In the genomic region with DNA sequence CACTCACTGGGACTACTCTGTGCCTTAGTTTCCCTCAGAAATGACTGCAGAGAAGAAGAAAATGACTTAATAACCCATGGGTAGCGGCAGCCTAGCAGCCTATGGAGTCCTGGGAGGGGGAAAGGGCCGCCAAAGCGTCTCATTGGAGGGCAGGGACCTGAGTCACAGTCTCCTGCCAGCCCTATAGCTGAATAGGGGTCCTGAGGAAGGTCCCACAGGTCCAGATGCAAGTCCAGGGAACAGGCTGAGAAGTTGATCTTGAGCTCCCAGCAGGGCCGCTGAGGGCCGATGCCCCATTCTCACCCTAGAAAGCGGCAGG, we compare ENCODE assay signal across 8 cellular contexts. TPM values are rescaled to one million over a fixed set of nuclear protein-coding genes. Genes with fewer than 3 reads are reported as not detected.
DNase-seq lines count a peak whose midpoint lies in the region; ATAC-seq and TF ChIP-seq lines count a peak whose summit lies in the region.

No MANE protein-coding gene starts in this region.

- no peak overlapping the region for H3K27ac Mint-ChIP-seq in neural crest cell (ENCODE audit: unreplicated experiment)

- peaks cover 73% of the 10 kb centered on the region for H3K79me2 ChIP-seq in OCI-LY3 (ENCODE audit: low read length)

- H3K9me3 ChIP-seq in BLaER1 treated with 17β-estradiol and CSF1 and Interleukin-3, amounts not matched to agents 10 nM and 100 nM (replicated peaks in 1 of 11) = no peaks in the 10 kb centered on the region
- no peaks in the 10 kb centered on the region for H3K9me3 ChIP-seq in OCI-LY3 (ENCODE audit: insufficient read depth, low read length)

- H3K4me1 Mint-ChIP-seq in neural crest cell = peaks cover 75% of the 10 kb centered on the region

- peak overlapping the region; percentile 83 to 92 (median 88) for H3K4me3 ChIP-seq in BLaER1 treated with 17β-estradiol and CSF1 and Interleukin-3, amounts not matched to agents 10 nM and 100 nM
- peak overlapping the region; percentile 79 for H3K4me3 ChIP-seq in OCI-LY3 (ENCODE audit: low read length)
- peak overlapping the region in 58 of 59 donors; percentile 55 to 79 (median 69) for H3K4me3 ChIP-seq in dorsolateral prefrontal cortex

- intact Hi-C loops in dorsolateral prefrontal cortex (cut with DNase I) = loop anchor here in 1 of 2 donors (2.0 kb wide), 1 partner anchor 20 kb away; no protein-coding TSS in a partner anchor

- no peaks in the 10 kb centered on the region for H3K27me3 ChIP-seq in BLaER1 treated with 17β-estradiol and CSF1 and Interleukin-3, amounts not matched to agents 10 nM and 100 nM
- no peaks in the 10 kb centered on the region for H3K27me3 ChIP-seq in OCI-LY3 (ENCODE audit: low read depth, low read length)
- H3K27me3 ChIP-seq in dorsolateral prefrontal cortex = no peaks in the 10 kb centered on the region

- peak overlapping the region; percentile 91 to 98 (median 96) for H3K9ac ChIP-seq in BLaER1 treated with 17β-estradiol and CSF1 and Interleukin-3, amounts not matched to agents 10 nM and 100 nM
- peak overlapping the region; percentile 88 for H3K9ac ChIP-seq in OCI-LY3 (ENCODE audit: low read length)

- no peak overlapping the region for H2AFZ ChIP-seq in OCI-LY3 (ENCODE audit: low read depth, low read length)

- H3K9me3 Mint-ChIP-seq in neural crest cell = no peaks in the 10 kb centered on the region

- peak overlapping the region; percentile 95 for H3K4me3 Mint-ChIP-seq in neural crest cell

- H3K27ac ChIP-seq in BLaER1 treated with 17β-estradiol and CSF1 and Interleukin-3, amounts not matched to agents 10 nM and 100 nM = peak overlapping the region; percentile 91 to 98 (median 96)
- peak overlapping the region; percentile 69 for H3K27ac ChIP-seq in OCI-LY3 (ENCODE audit: low read length)
- peak overlapping the region; percentile 40 to 98 (median 94) for H3K27ac ChIP-seq in dorsolateral prefrontal cortex

- no peaks in the 10 kb centered on the region for H3K27me3 Mint-ChIP-seq in neural crest cell (ENCODE audit: low read depth)

- peaks cover 0 to 57% (median 41%) of the 10 kb centered on the region in 11 experiments; a peak in 15 of 22 replicates for H4K20me1 ChIP-seq in BLaER1 treated with 17β-estradiol and CSF1 and Interleukin-3, amounts not matched to agents 10 nM and 100 nM
- no peaks in the 10 kb centered on the region for H4K20me1 ChIP-seq in OCI-LY3 (ENCODE audit: insufficient read depth, low read length)

- peaks cover 79 to 89% (median 82%) of the 10 kb centered on the region in 10 experiments for H3K4me1 ChIP-seq in BLaER1 treated with 17β-estradiol and CSF1 and Interleukin-3, amounts not matched to agents 10 nM and 100 nM
- H3K4me1 ChIP-seq in OCI-LY3 (ENCODE audit: low read length) = peaks cover 61% of the 10 kb centered on the region

- H3K4me2 ChIP-seq in BLaER1 treated with 17β-estradiol and CSF1 and Interleukin-3, amounts not matched to agents 10 nM and 100 nM = peak overlapping the region; percentile 90 to 100 (median 99)
- H3K4me2 ChIP-seq in OCI-LY3 (ENCODE audit: low read length) = peak overlapping the region; percentile 96

- TF ChIP-seq CTCF in OCI-LY3 (IDR thresholded peaks at IDR 0.05; ENCODE audit: low read depth, low read length) (no peak), dorsolateral prefrontal cortex (IDR thresholded peaks at IDR 0.05 in 54 of 56, conservative IDR thresholded peaks at IDR 0.05 in 2 of 56; ENCODE audit: low read depth in 1 of 56, partially characterized antibody in 56 of 56) (no peak), neural crest cell (conservative IDR thresholded peaks at IDR 0.05) (no peak)

- ATAC-seq in HG03159 (IDR thresholded peaks at IDR 0.05; ENCODE audit: unreplicated experiment) (no peak), HG02571 (IDR thresholded peaks at IDR 0.05; ENCODE audit: unreplicated experiment) (no peak)

- peaks cover 0 to 37% (median 15%) of the 10 kb centered on the region in 11 experiments; a peak in 11 of 22 replicates for H3K36me3 ChIP-seq in BLaER1 treated with 17β-estradiol and CSF1 and Interleukin-3, amounts not matched to agents 10 nM and 100 nM
- peaks cover 8% of the 10 kb centered on the region for H3K36me3 ChIP-seq in OCI-LY3 (replicated peaks; ENCODE audit: low read depth, low read length)

- DNase-seq in dorsolateral prefrontal cortex (no peak), neural crest cell (ENCODE audit: low read depth, low spot score) (no peak), DMS53 (lab: John Stamatoyannopoulos, UW) (no peak), H4 (ENCODE audit: low spot score) (no peak)

- H3K36me3 Mint-ChIP-seq in neural crest cell (ENCODE audit: low read depth) = no peaks in the 10 kb centered on the region

RNA-seq across cellular contexts. Expression of a gene that starts 1.4 kb away (rescaled TPM):
- 10 to 100 TPM; 25.9 to 77.6 (median 46.8) TPM for total RNA-seq in dorsolateral prefrontal cortex
- total RNA-seq in neural crest cell = 76.0 and 76.6 TPM in 2 replicates
- total RNA-seq in H4 (2014; rRNA removed; shearing (Covaris generic)) = 10.0 and 13.7 TPM in 2 replicates

RNA-seq across cellular contexts. Expression of a gene that starts 45.3 kb away (rescaled TPM):
- total RNA-seq in dorsolateral prefrontal cortex (100 to 1,000 TPM in 84 of 120 experiments, 10 to 100 TPM in 36; 71.9 to 264 (median 114) TPM), neural crest cell (11.6 and 13.0 TPM in 2 replicates)
- 11.9 and 14.0 TPM in 2 replicates for total RNA-seq in H4 (2014; rRNA removed; shearing (Covaris generic))

RNA-seq across cellular contexts. Expression of a gene that starts 59.7 kb away (rescaled TPM):
- total RNA-seq in dorsolateral prefrontal cortex (100 to 1,000 TPM in 51 of 120 experiments, 10 to 100 TPM in 69; 33.3 to 206 (median 93.7) TPM), neural crest cell (0.89 and 1.4 TPM in 2 replicates)
- 2.0 and 3.0 TPM in 2 replicates for total RNA-seq in H4 (2014; rRNA removed; shearing (Covaris generic))
